Comparison of ENCODE assay signal across 18 cellular contexts in genomic region chr7:25318077-25318476, GRCh38.
"Had no signal": no experiment of that assay in that cellular context is flagged by ENCODE, and none has a peak within 500 bp of the region (broad histone marks: within the 10 kb centered on the region; RNA-seq: fewer than 3 reads in every experiment).

No MANE protein-coding gene starts in this region.

- H3K4me3 ChIP-seq: gastrocnemius medialis, left ventricle myocardium inferior had no signal

- H3K36me3 ChIP-seq: gastrocnemius medialis, left ventricle myocardium inferior had no signal

- H3K27ac ChIP-seq: epithelial cell of prostate, gastrocnemius medialis, left ventricle myocardium inferior had no signal

- H3K4me3 Mint-ChIP-seq: activated CD8-positive, alpha-beta memory T cell treated with anti-CD3 and anti-CD28 coated beads, Interleukin-2, amount 10 ng/mL, durations not matched to agents 7 days and 5 days; activated naive CD8-positive, alpha-beta T cell; activated T-cell treated with anti-CD3 and anti-CD28 coated beads, Interleukin-2, amount 50 U/mL, for 24 hours; memory B cell; natural killer cell; type B pancreatic cell had no signal

- DNase-seq: activated CD4-positive, alpha-beta T cell treated with anti-CD3 and anti-CD28 coated beads, Interleukin-2, amount 50 U/mL, for 4 hours; activated CD4-positive, CD25-positive, alpha-beta regulatory T cell treated with anti-CD3 and anti-CD28 coated beads, Interleukin-2, amount 50 U/mL, for 72 hours; activated CD8-positive, alpha-beta memory T cell treated with anti-CD3 and anti-CD28 coated beads, Interleukin-2, amount 10 ng/mL, durations not matched to agents 7 days and 5 days; activated effector memory CD4-positive, alpha-beta T cell treated with anti-CD3 and anti-CD28 coated beads, Interleukin-2, amount 50 U/mL, for 16 hours; activated T-cell treated with anti-CD3 and anti-CD28 coated beads, Interleukin-2, amount 50 U/mL, for 24 hours; aorta; cortex of kidney; effector memory CD4-positive, alpha-beta T cell; gastrocnemius medialis; kidney; left ventricle myocardium inferior; natural killer cell; stimulated activated CD4-positive, alpha-beta T cell treated with anti-CD3 and anti-CD28 coated beads, Interleukin-12 subunit alpha, Interleukin-12 subunit beta, amount 100 ng/mL, for 4 hours; stimulated activated naive CD4-positive, alpha-beta T cell had no signal

- H3K4me1 ChIP-seq: gastrocnemius medialis, left ventricle myocardium inferior had no signal

- H3K9me3 Mint-ChIP-seq: activated T-cell treated with anti-CD3 and anti-CD28 coated beads, Interleukin-2, amount 50 U/mL, for 24 hours; memory B cell; natural killer cell; type B pancreatic cell had no signal

- H3K9me3 ChIP-seq: gastrocnemius medialis, left ventricle myocardium inferior had no signal

- ATAC-seq: activated CD8-positive, alpha-beta memory T cell treated with anti-CD3 and anti-CD28 coated beads, Interleukin-2, amount 10 ng/mL, durations not matched to agents 7 days and 5 days; gastrocnemius medialis; natural killer cell had no signal

- H3K27me3 ChIP-seq: gastrocnemius medialis had no signal

- H3K4me1 Mint-ChIP-seq: activated CD8-positive, alpha-beta memory T cell treated with anti-CD3 and anti-CD28 coated beads, Interleukin-2, amount 10 ng/mL, durations not matched to agents 7 days and 5 days; memory B cell; natural killer cell had no signal

- H3K27ac Mint-ChIP-seq: activated CD8-positive, alpha-beta memory T cell treated with anti-CD3 and anti-CD28 coated beads, Interleukin-2, amount 10 ng/mL, durations not matched to agents 7 days and 5 days; activated naive CD8-positive, alpha-beta T cell; activated T-cell treated with anti-CD3 and anti-CD28 coated beads, Interleukin-2, amount 50 U/mL, for 24 hours; memory B cell; natural killer cell; type B pancreatic cell had no signal

- H3K36me3 Mint-ChIP-seq: activated CD8-positive, alpha-beta memory T cell treated with anti-CD3 and anti-CD28 coated beads, Interleukin-2, amount 10 ng/mL, durations not matched to agents 7 days and 5 days; activated naive CD8-positive, alpha-beta T cell; memory B cell; natural killer cell; type B pancreatic cell had no signal
